ENCODE assay signal across 8 cellular contexts in the genomic region with DNA sequence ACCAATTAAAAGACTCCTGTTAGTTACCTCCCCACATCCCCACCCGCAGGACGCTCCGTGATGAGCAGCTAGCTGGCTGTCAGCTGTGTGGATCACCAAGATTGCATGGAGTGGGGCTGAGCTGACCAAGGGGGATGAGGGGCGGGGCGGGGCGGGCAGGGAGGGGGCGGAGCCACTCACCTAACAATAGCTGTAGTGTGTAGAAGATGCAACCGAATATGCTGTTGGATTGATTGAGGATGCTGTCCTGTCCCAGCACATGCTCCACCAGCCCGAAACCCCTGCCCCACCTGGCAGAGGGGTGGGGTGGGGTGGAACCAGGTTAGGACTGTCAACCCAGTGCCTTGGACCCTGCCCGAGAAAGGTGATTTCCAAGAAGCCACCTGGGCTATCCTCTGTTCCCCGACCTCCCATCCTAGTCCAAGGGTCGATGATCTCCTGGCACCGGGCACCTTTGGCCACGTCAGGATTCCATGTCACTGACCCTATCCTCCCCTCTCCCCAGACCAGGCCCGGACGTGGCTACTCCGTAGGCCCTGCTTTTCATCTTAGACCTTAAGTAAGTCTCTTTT. TPM values are rescaled to one million over a fixed set of nuclear protein-coding genes. Genes with fewer than 3 reads are reported as not detected.
DNase-seq lines count a peak whose midpoint lies in the region; ATAC-seq lines count a peak whose summit lies in the region.

No MANE protein-coding gene starts in this region.

- peaks cover 22 to 30% of the 10 kb centered on the region in 2 donors for H3K4me1 Mint-ChIP-seq in immature natural killer cell

- peak overlapping the region; percentile 89 for H3K27ac ChIP-seq in substantia nigra (ENCODE audit: low read depth, low read length, poor library complexity, severe bottlenecking)

- no peak for ATAC-seq in GM18858 (IDR thresholded peaks at IDR 0.05; ENCODE audit: unreplicated experiment)

- DNase-seq in GM03348 (ENCODE audit: low spot score) (peak; percentile 59), NCI-H1105 treated with DMSO at 0.1 percent for 48 hours (lab: John Stamatoyannopoulos, UW) (peak; percentile 38), amniotic epithelial cell (ENCODE audit: low read depth) (peak; percentile 57), immature natural killer cell (no peak), substantia nigra (lab: John Stamatoyannopoulos, UW) (peak in 42 of 49 donors; percentile 11 to 76 (median 42)), dedifferentiated amniotic fluid mesenchymal stem cell (ENCODE audit: extremely low spot score) (no peak), OCI-M2 (lab: John Stamatoyannopoulos, UW; ENCODE audit: unreplicated experiment) (no peak)

- H3K27me3 Mint-ChIP-seq in immature natural killer cell (ENCODE audit: low read depth in 3 of 3), result peaks cover 10 to 12% (median 12%) of the 10 kb centered on the region in 3 donors

- H3K27ac Mint-ChIP-seq in immature natural killer cell, result peak overlapping the region in 1 of 6 donors; percentile 50

- no peaks in the 10 kb centered on the region for H3K9me3 Mint-ChIP-seq in immature natural killer cell

- H3K4me3 Mint-ChIP-seq in immature natural killer cell, result peak overlapping the region in 4 of 5 donors; percentile 33 to 56 (median 39)

- no peaks in the 10 kb centered on the region for H3K36me3 Mint-ChIP-seq in immature natural killer cell

RNA-seq across cellular contexts. Expression of a gene that starts 1.4 kb away (rescaled TPM):
- polyA plus RNA-seq in immature natural killer cell, result 100 to 1,000 TPM; 114 to 164 (median 116) TPM

RNA-seq across cellular contexts. Expression of a gene that starts 4.5 kb away (rescaled TPM):
- polyA plus RNA-seq in immature natural killer cell, result 1 to 10 TPM in 1 of 3 donors, under 1 TPM in 2; 0.27 to 1.4 (median 0.63) TPM

RNA-seq across cellular contexts. Expression of a gene that starts 15.0 kb away (rescaled TPM):
- polyA plus RNA-seq in immature natural killer cell, result 10 to 100 TPM; 21.4 to 50.3 (median 30.1) TPM

RNA-seq across cellular contexts. Expression of a gene that starts 19.0 kb away (rescaled TPM):
- polyA plus RNA-seq in immature natural killer cell, result 10 to 100 TPM in 1 of 3 donors, 1 to 10 TPM in 1, under 1 TPM in 1; 0.93 to 11.5 (median 2.5) TPM

RNA-seq across cellular contexts. Expression of a gene that starts 19.2 kb away (rescaled TPM):
- 10 to 100 TPM in 2 of 3 donors, 1 to 10 TPM in 1; 6.8 to 17.2 (median 10.1) TPM for polyA plus RNA-seq in immature natural killer cell

Comparison
In these comparisons a context has a peak if more than half of its experiments do, and no peak if none do; other contexts are left out.
1. DNase-seq: peak in GM03348 (single experiment), NCI-H1105 treated with DMSO at 0.1 percent for 48 hours (single experiment), amniotic epithelial cell (single experiment) and substantia nigra (42 of 49); none in immature natural killer cell (0 of 3), dedifferentiated amniotic fluid mesenchymal stem cell (single experiment) and OCI-M2 (single experiment).